15 cellular contexts compared by ENCODE assay signal in genomic region chr15:46365612-46366011, GRCh38.
DNase-seq lines count a peak whose midpoint lies in the region; ATAC-seq and TF ChIP-seq lines count a peak whose summit lies in the region.
"Had no signal": no experiment of that assay in that cellular context is flagged by ENCODE, and none has a peak within 500 bp of the region (broad histone marks: within the 10 kb centered on the region; RNA-seq: fewer than 3 reads in every experiment).

No MANE protein-coding gene starts in this region.

- H3K4me3 ChIP-seq in mammary epithelial cell (replicated peaks in 1 of 3; ENCODE audit: insufficient read depth in 1 of 3, low read depth in 2 of 3, low read length in 3 of 3) = no peak overlapping the region
- peak overlapping the region in 2 of 3 donors; percentile 2 to 8 for H3K4me3 ChIP-seq in breast epithelium
- peak overlapping the region; percentile 11 to 16 for H3K4me3 ChIP-seq in tibial artery
- H3K4me3 ChIP-seq in BE2C (ENCODE audit: low read depth, low read length) = no peak overlapping the region
- H3K4me3 ChIP-seq: colonic mucosa had no signal

- H3K36me3 ChIP-seq in mammary epithelial cell (ENCODE audit: insufficient read depth, low read length) = no peaks in the 10 kb centered on the region
- H3K36me3 ChIP-seq in breast epithelium = no peaks in the 10 kb centered on the region
- no peaks in the 10 kb centered on the region for H3K36me3 ChIP-seq in tibial artery
- no peaks in the 10 kb centered on the region for H3K36me3 ChIP-seq in BE2C
- H3K36me3 ChIP-seq: colonic mucosa had no signal

- no peak overlapping the region for H2AFZ ChIP-seq in mammary epithelial cell (ENCODE audit: low read depth, low read length)

- H3K27ac Mint-ChIP-seq in MCF 10A (ENCODE audit: low read depth, unreplicated experiment) = no peak overlapping the region
- H3K27ac Mint-ChIP-seq: activated CD4-positive, alpha-beta T cell treated with anti-CD3 and anti-CD28 coated beads for 36 hours; nephron progenitor cell had no signal

- CTCF ChIA-PET in MCF 10A (lab: Yijun Ruan, JAX) = interaction anchor here (0.6 kb wide), 1 partner anchor 138 kb away, joined by 3 read pairs; no protein-coding TSS in a partner anchor
- CTCF ChIA-PET in mammary epithelial cell (lab: Charles Lee; ENCODE audit: low non-redundant PET) = no interaction called here

- no peaks in the 10 kb centered on the region for H3K4me1 ChIP-seq in mammary epithelial cell (ENCODE audit: insufficient read depth, low read length)
- H3K4me1 ChIP-seq in breast epithelium = no peaks in the 10 kb centered on the region
- peaks cover 0 to 16% (median 0%) of the 10 kb centered on the region in 4 donors for H3K4me1 ChIP-seq in tibial artery
- H3K4me1 ChIP-seq in BE2C = no peaks in the 10 kb centered on the region
- H3K4me1 ChIP-seq: colonic mucosa had no signal

- H3K27me3 Mint-ChIP-seq in MCF 10A (ENCODE audit: insufficient read depth, unreplicated experiment) = no peaks in the 10 kb centered on the region
- H3K27me3 Mint-ChIP-seq: activated CD4-positive, alpha-beta T cell treated with anti-CD3 and anti-CD28 coated beads for 36 hours had no signal

- ATAC-seq in HG02588 (IDR thresholded peaks at IDR 0.05; ENCODE audit: unreplicated experiment) (no peak), HG03196 (IDR thresholded peaks at IDR 0.05; ENCODE audit: unreplicated experiment) (no peak)
- ATAC-seq: activated CD4-positive, alpha-beta T cell treated with anti-CD3 and anti-CD28 coated beads for 36 hours; HCT116 had no signal

- H3K79me2 ChIP-seq in mammary epithelial cell (ENCODE audit: insufficient read depth, low read length) = no peaks in the 10 kb centered on the region

- no peaks in the 10 kb centered on the region for H4K20me1 ChIP-seq in mammary epithelial cell (ENCODE audit: insufficient read depth, low read length)

- no peak for TF ChIP-seq POLR2A in breast epithelium (IDR thresholded peaks at IDR 0.05)

- TF ChIP-seq CTCF in MCF 10A (IDR thresholded peaks at IDR 0.05; ENCODE audit: unreplicated experiment) (no peak), mammary epithelial cell (conservative IDR thresholded peaks at IDR 0.05 in 1 of 2, IDR thresholded peaks at IDR 0.05 in 1 of 2; ENCODE audit: extremely low read depth in 1 of 2, insufficient read depth in 1 of 2, low read depth in 1 of 2, low read length in 2 of 2) (no peak), breast epithelium (IDR thresholded peaks at IDR 0.05) (no peak), tibial artery (IDR thresholded peaks at IDR 0.05) (no peak), BE2C (IDR thresholded peaks at IDR 0.05; ENCODE audit: low read depth, low read length) (no peak)

- no peaks in the 10 kb centered on the region for H3K27me3 ChIP-seq in mammary epithelial cell (ENCODE audit: insufficient read depth, low read length)
- H3K27me3 ChIP-seq in breast epithelium = no peaks in the 10 kb centered on the region
- H3K27me3 ChIP-seq in tibial artery = no peaks in the 10 kb centered on the region
- H3K27me3 ChIP-seq in BE2C = peaks cover 3% of the 10 kb centered on the region
- H3K27me3 ChIP-seq: colonic mucosa had no signal

- H3K36me3 Mint-ChIP-seq in MCF 10A (ENCODE audit: insufficient read depth, unreplicated experiment) = no peaks in the 10 kb centered on the region

- no peak overlapping the region for H3K9ac ChIP-seq in mammary epithelial cell (ENCODE audit: insufficient read depth, low read length)

- H3K27ac ChIP-seq in mammary epithelial cell (ENCODE audit: insufficient read depth, low read depth, low read length) = no peak overlapping the region
- peak overlapping the region in 1 of 2 donors; percentile 33 for H3K27ac ChIP-seq in breast epithelium
- peak overlapping the region; percentile 52 to 54 for H3K27ac ChIP-seq in tibial artery
- H3K27ac ChIP-seq: colonic mucosa had no signal

- H3K4me2 ChIP-seq in mammary epithelial cell (ENCODE audit: insufficient read depth, low read depth, low read length) = no peak overlapping the region

- dilution Hi-C loops in mammary epithelial cell (cut with HindIII; ENCODE audit: low sequenced_read_pairs) = no loop called here

- DNase-seq in MCF 10A (ENCODE audit: unreplicated experiment) (no peak), mammary epithelial cell (no peak), breast epithelium (ENCODE audit: low spot score in 2 of 2) (no peak), medulla oblongata (ENCODE audit: extremely low spot score) (peak; percentile 6), tibial artery (peak; percentile 43 to 72), BE2C (no peak)
- DNase-seq: activated CD4-positive, alpha-beta T cell treated with anti-CD3 and anti-CD28 coated beads for 36 hours; activated effector memory CD4-positive, alpha-beta T cell treated with anti-CD3 and anti-CD28 coated beads, Interleukin-2, amount 50 U/mL, for 16 hours; colonic mucosa; NCI-H1436 treated with DMSO at 0.1 percent for 48 hours; nephron progenitor cell; T-helper 1 cell had no signal

- H3K4me3 Mint-ChIP-seq in MCF 10A (ENCODE audit: unreplicated experiment) = peak overlapping the region; percentile 21
- H3K4me3 Mint-ChIP-seq: activated CD4-positive, alpha-beta T cell treated with anti-CD3 and anti-CD28 coated beads for 36 hours; nephron progenitor cell had no signal

- 37% methylated on average over 6 of the region's 6 CpGs for whole genome bisulfite sequencing in mammary epithelial cell (ENCODE audit: low coverage, missing lambda C conversion rate)

- peaks cover 9% of the 10 kb centered on the region for H3K4me1 Mint-ChIP-seq in MCF 10A (ENCODE audit: insufficient read depth, unreplicated experiment)
- H3K4me1 Mint-ChIP-seq: activated CD4-positive, alpha-beta T cell treated with anti-CD3 and anti-CD28 coated beads for 36 hours; nephron progenitor cell had no signal

- intact Hi-C loops in MCF 10A (cut with micrococcal nuclease) (no loop called here), mammary epithelial cell (cut with micrococcal nuclease) (no loop called here), breast epithelium (cut with DNase I; ENCODE audit: low total_unique reads) (no loop called here), tibial artery (cut with DNase I; ENCODE audit: low total_unique reads) (no loop called here)

- peaks cover 4% of the 10 kb centered on the region for H3K9me3 ChIP-seq in mammary epithelial cell (replicated peaks; ENCODE audit: insufficient read depth, low read length)
- no peaks in the 10 kb centered on the region for H3K9me3 ChIP-seq in breast epithelium
- H3K9me3 ChIP-seq in tibial artery = no peaks in the 10 kb centered on the region
- H3K9me3 ChIP-seq in BE2C = no peaks in the 10 kb centered on the region
- H3K9me3 ChIP-seq: colonic mucosa had no signal

- in situ Hi-C loops in mammary epithelial cell (cut with MboI; ENCODE audit: low sequenced_read_pairs in 2 of 2) = no loop called here

- POLR2A ChIA-PET in MCF 10A (lab: Yijun Ruan, JAX) = interaction anchor here (0.7 to 1.3 kb wide), 3 partner anchors 22 to 651 kb away, joined by 3 to 4 read pairs (median 3); no protein-coding TSS in a partner anchor

- H3K9me3 Mint-ChIP-seq in MCF 10A (ENCODE audit: unreplicated experiment) = no peaks in the 10 kb centered on the region

- BruUV-seq in MCF 10A (replicated peaks; lab: Mats Ljungman, UMichigan) = no TSS peak
- BruUV-seq in mammary epithelial cell (replicated peaks; lab: Mats Ljungman, UMichigan) = no TSS peak

Comparison
In these comparisons a context has a peak if more than half of its experiments do, and no peak if none do; other contexts are left out.
1. H3K4me3 ChIP-seq: peak in breast epithelium (2 of 3) and tibial artery (2 of 2); none in mammary epithelial cell (0 of 3) and BE2C (single experiment).
2. DNase-seq: peak in medulla oblongata (single experiment) and tibial artery (2 of 2); none in MCF 10A (single experiment), mammary epithelial cell (single experiment), breast epithelium (0 of 2) and BE2C (single experiment).